20 cellular contexts compared by ENCODE assay signal in genomic region chr22:25382762-25383161, GRCh38.
A peak's percentile ranks its signal among the peaks of the same experiment; 100 is the strongest.
DNase-seq lines count a peak whose midpoint lies in the region; ATAC-seq and TF ChIP-seq lines count a peak whose summit lies in the region.
"Had no signal": no experiment of that assay in that cellular context is flagged by ENCODE, and none has a peak within 500 bp of the region (broad histone marks: within the 10 kb centered on the region; RNA-seq: fewer than 3 reads in every experiment).

No MANE protein-coding gene starts in this region.

- H3K27me3 Mint-ChIP-seq in activated naive CD8-positive, alpha-beta T cell treated with anti-CD3 and anti-CD28 coated beads for 36 hours = no peaks in the 10 kb centered on the region
- H3K27me3 Mint-ChIP-seq in glutamatergic neuron (ENCODE audit: unreplicated experiment) = peaks cover 8% of the 10 kb centered on the region
- H3K27me3 Mint-ChIP-seq: activated CD4-positive, alpha-beta memory T cell treated with anti-CD3 and anti-CD28 coated beads for 36 hours; memory B cell; T-cell had no signal

- no peak overlapping the region for H3K27ac Mint-ChIP-seq in activated naive CD8-positive, alpha-beta T cell treated with anti-CD3 and anti-CD28 coated beads for 36 hours
- H3K27ac Mint-ChIP-seq in glutamatergic neuron (ENCODE audit: unreplicated experiment) = no peak overlapping the region
- H3K27ac Mint-ChIP-seq: activated CD4-positive, alpha-beta memory T cell treated with anti-CD3 and anti-CD28 coated beads for 36 hours; CD8-positive, alpha-beta T cell; memory B cell; T-cell had no signal

- 0 out of 2 replicates have a peak, but pooled peaks have one; percentile 13 for TF ChIP-seq CTCF in BJ (IDR thresholded peaks at IDR 0.05; ENCODE audit: insufficient read depth, low read depth, low read length)
- TF ChIP-seq CTCF in GM12874 (IDR thresholded peaks at IDR 0.05; ENCODE audit: insufficient read depth, low read depth, low read length) = peak; percentile 51
- TF ChIP-seq CTCF in hepatocyte (IDR thresholded peaks at IDR 0.05; ENCODE audit: poor library complexity) = peak; percentile 4
- TF ChIP-seq CTCF in glutamatergic neuron (IDR thresholded peaks at IDR 0.05; ENCODE audit: partially characterized antibody, unreplicated experiment) = no peak

- ATAC-seq in GM21515 (IDR thresholded peaks at IDR 0.05; ENCODE audit: unreplicated experiment) = no peak
- ATAC-seq: CD8-positive, alpha-beta T cell; T-cell had no signal

- CTCF ChIA-PET in BJ (lab: Yijun Ruan, JAX) = no interaction called here

- H3K4me1 ChIP-seq in hepatocyte (ENCODE audit: insufficient read depth) = no peaks in the 10 kb centered on the region
- H3K4me1 ChIP-seq: breast epithelium, testis had no signal

- no peaks in the 10 kb centered on the region for H3K9me3 Mint-ChIP-seq in activated naive CD8-positive, alpha-beta T cell treated with anti-CD3 and anti-CD28 coated beads for 36 hours
- H3K9me3 Mint-ChIP-seq in glutamatergic neuron (ENCODE audit: unreplicated experiment) = peaks cover 4% of the 10 kb centered on the region
- H3K9me3 Mint-ChIP-seq: activated CD4-positive, alpha-beta memory T cell treated with anti-CD3 and anti-CD28 coated beads for 36 hours; CD8-positive, alpha-beta T cell; memory B cell; T-cell had no signal

- POLR2A ChIA-PET in BJ (lab: Charles Lee) = no interaction called here

- no peaks in the 10 kb centered on the region for H3K9me2 ChIP-seq in hepatocyte (replicated peaks; ENCODE audit: insufficient read depth)

- no peak overlapping the region for H3K4me3 ChIP-seq in BJ (ENCODE audit: low read depth, low read length)
- H3K4me3 ChIP-seq in hepatocyte = no peak overlapping the region
- H3K4me3 ChIP-seq: breast epithelium, testis had no signal

- H2AFZ ChIP-seq in hepatocyte = no peak overlapping the region

- no peak overlapping the region for H3K4me2 ChIP-seq in hepatocyte

- no peaks in the 10 kb centered on the region for H3K9me3 ChIP-seq in hepatocyte (ENCODE audit: low read depth)
- H3K9me3 ChIP-seq: breast epithelium, testis had no signal

- H3K36me3 Mint-ChIP-seq in activated naive CD8-positive, alpha-beta T cell treated with anti-CD3 and anti-CD28 coated beads for 36 hours = peaks cover 3% of the 10 kb centered on the region
- H3K36me3 Mint-ChIP-seq in glutamatergic neuron (ENCODE audit: unreplicated experiment) = no peaks in the 10 kb centered on the region

- H3K4me1 Mint-ChIP-seq in activated naive CD8-positive, alpha-beta T cell treated with anti-CD3 and anti-CD28 coated beads for 36 hours = peaks cover 26% of the 10 kb centered on the region
- peaks cover 21% of the 10 kb centered on the region for H3K4me1 Mint-ChIP-seq in glutamatergic neuron (ENCODE audit: low read depth, unreplicated experiment)

- no peak overlapping the region for H3K27ac ChIP-seq in hepatocyte
- H3K27ac ChIP-seq: breast epithelium, testis had no signal

- H4K20me1 ChIP-seq in hepatocyte (ENCODE audit: insufficient read depth, poor library complexity, severe bottlenecking) = peaks cover 14% of the 10 kb centered on the region

- H3K79me2 ChIP-seq in hepatocyte = peaks cover 19% of the 10 kb centered on the region

- 90% methylated on average over 7 of the region's 7 CpGs for WGBS in hepatocyte (ENCODE audit: low lambda C conversion rate, missing lambda C conversion rate)

- DNase-seq in BJ (ENCODE audit: low read depth) = no peak
- DNase-seq in RPMI8226 = peak; percentile 15
- no peak for DNase-seq in hepatocyte (ENCODE audit: low spot score)
- DNase-seq in activated naive CD8-positive, alpha-beta T cell treated with anti-CD3 and anti-CD28 coated beads for 36 hours = no peak
- no peak for DNase-seq in glutamatergic neuron
- DNase-seq in hypothalamus (lab: John Stamatoyannopoulos, UW) = no peak
- DNase-seq: activated CD4-positive, alpha-beta memory T cell treated with anti-CD3 and anti-CD28 coated beads for 36 hours; activated effector memory CD4-positive, alpha-beta T cell treated with anti-CD3 and anti-CD28 coated beads, Interleukin-2, amount 50 U/mL, for 16 hours; CD8-positive, alpha-beta T cell; GDM1; KG1; NCI-H2081 treated with DMSO at 0.1 percent for 48 hours; occipital lobe; stimulated activated CD4-positive, alpha-beta T cell treated with anti-CD3 and anti-CD28 coated beads, Interleukin-12 subunit alpha, Interleukin-12 subunit beta, amount 100 ng/mL, for 4 hours; T-cell; testis had no signal

- H3K36me3 ChIP-seq in BJ (ENCODE audit: control insufficient read depth, insufficient read depth, low read length) = peaks cover 3% of the 10 kb centered on the region; the same call in 1 of the 2 replicates
- no peaks in the 10 kb centered on the region for H3K36me3 ChIP-seq in hepatocyte (replicated peaks; ENCODE audit: insufficient read depth, low read depth)
- H3K36me3 ChIP-seq: breast epithelium had no signal

- H3K4me3 Mint-ChIP-seq in activated naive CD8-positive, alpha-beta T cell treated with anti-CD3 and anti-CD28 coated beads for 36 hours = no peak overlapping the region
- H3K4me3 Mint-ChIP-seq in glutamatergic neuron (ENCODE audit: unreplicated experiment) = no peak overlapping the region
- H3K4me3 Mint-ChIP-seq: activated CD4-positive, alpha-beta memory T cell treated with anti-CD3 and anti-CD28 coated beads for 36 hours; CD8-positive, alpha-beta T cell; memory B cell; T-cell had no signal

- no peaks in the 10 kb centered on the region for H3K27me3 ChIP-seq in BJ (ENCODE audit: control insufficient read depth, insufficient read depth, low read length)
- no peaks in the 10 kb centered on the region for H3K27me3 ChIP-seq in hepatocyte
- H3K27me3 ChIP-seq: breast epithelium, testis had no signal
